ENCODE assay signal across 1 cellular context in the genomic region with DNA sequence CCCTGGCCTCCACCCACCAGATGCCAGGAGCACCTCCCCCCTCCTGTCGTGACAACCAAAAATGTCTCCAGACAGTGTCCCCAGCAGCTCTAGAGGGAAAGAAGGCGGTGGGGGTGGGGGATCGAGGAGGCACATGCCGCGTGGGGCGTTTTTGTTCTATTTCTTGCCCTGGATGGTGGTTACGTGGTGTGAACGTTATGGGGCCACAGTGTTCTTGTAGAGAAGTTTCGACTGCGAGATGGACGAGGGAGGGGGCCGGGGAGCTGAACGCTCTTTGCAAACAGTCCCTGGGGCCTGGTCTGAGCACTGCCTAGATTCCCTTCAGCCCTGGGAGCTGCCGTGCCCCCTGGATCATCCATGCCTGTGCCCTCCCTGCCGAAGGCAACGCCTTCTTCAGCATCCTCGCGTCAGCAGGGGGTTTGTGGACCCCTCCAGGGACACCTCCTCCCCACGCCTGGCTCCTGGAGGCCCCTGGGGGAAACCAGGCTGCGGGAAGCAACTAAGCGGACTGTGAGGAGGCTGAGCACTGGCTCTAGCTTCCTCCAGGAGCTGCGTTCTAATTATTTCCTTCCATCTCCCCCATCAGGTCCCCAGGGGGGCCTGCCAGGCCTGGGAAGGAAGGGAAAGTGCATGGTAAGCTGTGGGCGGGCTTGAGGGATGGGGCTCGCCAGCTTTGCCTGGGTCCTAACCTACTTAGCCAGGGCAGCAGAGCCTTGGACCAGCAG.
TF ChIP-seq lines count a peak whose summit lies in the region.

No MANE protein-coding gene starts in this region.

TF ChIP-seq in HEK293, 187 proteins besides CTCF, POLR2A, EP300 and RAD21:
- TF ChIP-seq ZIC2 (tag by site-specific recombination; IDR thresholded peaks at IDR 0.05): peak; percentile 53
- no peak for TF ChIP-seq KLF9 (tag by site-specific recombination; IDR thresholded peaks at IDR 0.05; ENCODE audit: low read depth)
- TF ChIP-seq ZNF521 (tag by site-specific recombination; IDR thresholded peaks at IDR 0.05): no peak
- no peak for TF ChIP-seq ZNF221 (tag by site-specific recombination; IDR thresholded peaks at IDR 0.05; ENCODE audit: borderline replicate concordance)
- TF ChIP-seq ZNF155 (tag by site-specific recombination; IDR thresholded peaks at IDR 0.05): no peak
- peak; percentile 24; the same call in 1 of the 2 replicates for TF ChIP-seq ZBTB17 (tag by site-specific recombination; IDR thresholded peaks at IDR 0.05)
